ENCODE assay signal across 8 cellular contexts in genomic region chr3:138479355-138479964, GRCh38. TPM values are rescaled to one million over a fixed set of nuclear protein-coding genes. Genes with fewer than 3 reads are reported as not detected.
DNase-seq lines count a peak whose midpoint lies in the region; ATAC-seq, FAIRE-seq and TF ChIP-seq lines count a peak whose summit lies in the region.

No MANE protein-coding gene starts in this region.

- POLR2A ChIA-PET in GM12878 (lab: Charles Lee) = interaction anchor here (0.6 kb wide), 1 partner anchor 224 kb away, joined by 3 read pairs; no protein-coding TSS in a partner anchor
- POLR2A ChIA-PET in HepG2 (lab: Yijun Ruan, JAX) = interaction anchor here (0.6 to 1.0 kb wide), 2 partner anchors 115 to 384 kb away, joined by 3 to 5 read pairs; partner anchors contain the start of gene CEP70

- peak; percentile 76 for TF ChIP-seq RAD21 in GM12878 (IDR thresholded peaks at IDR 0.05; ENCODE audit: insufficient read depth, low read depth, low read length)
- peak; percentile 61 for TF ChIP-seq RAD21 in HepG2 (CRISPR knock-in tag; IDR thresholded peaks at IDR 0.05)

- no peak overlapping the region for H3K4me2 ChIP-seq in GM12878 (ENCODE audit: control insufficient read depth, insufficient read depth)
- H3K4me2 ChIP-seq in HepG2 (ENCODE audit: low read depth, low read length) = no peak overlapping the region

- BruUV-seq in GM12878 (replicated peaks; lab: Mats Ljungman, UMichigan) (no TSS peak), HepG2 (replicated peaks; lab: Mats Ljungman, UMichigan) (no TSS peak)

- CTCF ChIA-PET in GM12878 (lab: Yijun Ruan, JAX) = interaction anchor here (0.6 to 5.6 kb wide), 38 partner anchors 10 to 500 kb away, joined by 3 to 93 read pairs (median 4); partner anchors contain the start of gene CEP70
- CTCF ChIA-PET in HepG2 (lab: Yijun Ruan, JAX; ENCODE audit: low intra/inter-chr PET ratio, low total read pairs) = interaction anchor here (1.1 to 1.4 kb wide), 4 partner anchors 62 to 444 kb away, joined by 4 to 5 read pairs (median 5); no protein-coding TSS in a partner anchor

- H3K79me2 ChIP-seq in GM12878 (ENCODE audit: control insufficient read depth, insufficient read depth, low read length) = no peaks in the 10 kb centered on the region
- no peaks in the 10 kb centered on the region for H3K79me2 ChIP-seq in HepG2 (ENCODE audit: insufficient read depth, low read length)

- SMC1A ChIA-PET in GM12878 (lab: Charles Lee; ENCODE audit: uncharacterized antibody, unreplicated experiment) = interaction anchor here (0.6 to 3.6 kb wide), 14 partner anchors 9 to 457 kb away, joined by 3 to 20 read pairs (median 4); partner anchors contain the start of gene CEP70

- in situ Hi-C loops in GM12878 (cut with MboI) (no loop called here), HepG2 (cut with HindIII; ENCODE audit: extremely low pct_ligation_motif_present, low pct_unique_long_range_greater_than_20kb) (no loop called here)

- H3K27ac ChIP-seq in GM12878 (ENCODE audit: control insufficient read depth, insufficient read depth) (no peak overlapping the region), HepG2 (ENCODE audit: extremely low read length, insufficient read depth, low read length) (no peak overlapping the region)
- no peak overlapping the region for H3K27ac ChIP-seq in effector memory CD4-positive, alpha-beta T cell (ENCODE audit: insufficient read depth, low read length, poor library complexity, severe bottlenecking)

- H3K27me3 ChIP-seq in GM12878 (replicated peaks in 1 of 2; ENCODE audit: control insufficient read depth in 2 of 2, insufficient read depth in 2 of 2, low read length in 1 of 2) (0 out of 4 replicates have a peak, but pooled peaks cover 0 to 2% of the 10 kb centered on the region in 2 experiments), HepG2 (ENCODE audit: control insufficient read depth in 1 of 2, insufficient read depth in 2 of 2, low read length in 2 of 2) (no peaks in the 10 kb centered on the region)
- no peaks in the 10 kb centered on the region for H3K27me3 ChIP-seq in effector memory CD4-positive, alpha-beta T cell (replicated peaks; ENCODE audit: control insufficient read depth, insufficient read depth, low read length, poor library complexity, severe bottlenecking)

- ATAC-seq in GM12878 (peak; percentile 81), HepG2 (peak; percentile 78), HG02938 (IDR thresholded peaks at IDR 0.05; ENCODE audit: unreplicated experiment) (no peak)

- TF ChIP-seq EP300 in GM12878 (IDR thresholded peaks at IDR 0.05; ENCODE audit: borderline replicate concordance in 1 of 2, control insufficient read depth in 1 of 2, low read depth in 2 of 2, low read length in 2 of 2) (no peak), HepG2 (IDR thresholded peaks at IDR 0.05; ENCODE audit: low read depth in 2 of 2, low read length in 2 of 2) (no peak), HepG2 (CRISPR knock-in tag; IDR thresholded peaks at IDR 0.05; ENCODE audit: borderline replicate concordance) (no peak)

- H2AFZ ChIP-seq in GM12878 (ENCODE audit: control insufficient read depth, low read depth, low read length) (no peak overlapping the region), HepG2 (ENCODE audit: low read length) (no peak overlapping the region)

- no peaks in the 10 kb centered on the region for H3K9me3 ChIP-seq in GM12878 (replicated peaks; ENCODE audit: control insufficient read depth, insufficient read depth, low read length)
- H3K9me3 ChIP-seq in HepG2 (ENCODE audit: low read length) = no peaks in the 10 kb centered on the region
- H3K9me3 ChIP-seq in effector memory CD4-positive, alpha-beta T cell (ENCODE audit: control insufficient read depth, low read length) = no peaks in the 10 kb centered on the region

- TF ChIP-seq POLR2A in GM12878 (IDR thresholded peaks at IDR 0.05; ENCODE audit: low read depth, low read length) (no peak), HepG2 (IDR thresholded peaks at IDR 0.05; ENCODE audit: insufficient read depth in 1 of 2, low read depth in 2 of 2, low read length in 2 of 2) (no peak)

- DNase-seq in DMS153 treated with DMSO at 0.1 percent for 48 hours (lab: John Stamatoyannopoulos, UW; ENCODE audit: unreplicated experiment) (peak; percentile 9), H4 (ENCODE audit: low spot score) (peak; percentile 51), NCI-H69 (lab: John Stamatoyannopoulos, UW) (peak; percentile 50), GM12878 (ENCODE audit: low read depth, low spot score) (no peak), HepG2 (ENCODE audit: low spot score) (peak; percentile 50)
- DNase-seq in effector memory CD4-positive, alpha-beta T cell = no peak
- no peak for DNase-seq in activated effector memory CD4-positive, alpha-beta T cell treated with Interleukin-2 at 50 U/mL for 16 hours

- 0% methylated on average over 5 of the region's 5 CpGs for WGBS in GM12878 (ENCODE audit: insufficient coverage, insufficient replicate concordance, low lambda C conversion rate, missing lambda C conversion rate)
- WGBS in HepG2 (ENCODE audit: low lambda C conversion rate) = 45% methylated on average over 4 of the region's 5 CpGs

- H3K9ac ChIP-seq in GM12878 (ENCODE audit: control insufficient read depth, insufficient read depth, low read length) (no peak overlapping the region), HepG2 (ENCODE audit: insufficient read depth, low read depth, low read length) (no peak overlapping the region)

- H3K4me3 ChIP-seq in GM12878 (no peak overlapping the region), HepG2 (replicated peaks in 1 of 3; ENCODE audit: insufficient read depth in 1 of 3, low read depth in 2 of 3, low read length in 3 of 3) (no peak overlapping the region)
- H3K4me3 ChIP-seq in effector memory CD4-positive, alpha-beta T cell (ENCODE audit: insufficient read depth, low read depth, low read length, poor library complexity, severe bottlenecking) = no peak overlapping the region

- intact Hi-C loops in GM12878 (cut with micrococcal nuclease; ENCODE audit: unreplicated experiment) = loop anchor here (1.0 to 5.0 kb wide), 4 partner anchors 115 to 444 kb away; partner anchors contain the start of gene CEP70
- intact Hi-C loops in HepG2 (cut with micrococcal nuclease; ENCODE audit: unreplicated experiment) = loop anchor here (1.0 to 2.0 kb wide), 2 partner anchors 115 to 444 kb away; partner anchors contain the start of gene CEP70

- H3K4me1 ChIP-seq in GM12878 (ENCODE audit: control insufficient read depth, insufficient read depth, low read length) = no peaks in the 10 kb centered on the region
- no peaks in the 10 kb centered on the region for H3K4me1 ChIP-seq in HepG2 (ENCODE audit: insufficient read depth, low read length)
- no peaks in the 10 kb centered on the region for H3K4me1 ChIP-seq in effector memory CD4-positive, alpha-beta T cell (ENCODE audit: control insufficient read depth, insufficient read depth, low read length, poor library complexity, severe bottlenecking)

- peak; percentile 80 to 82 (median 81) for TF ChIP-seq CTCF in GM12878 (IDR thresholded peaks at IDR 0.05 in 2 of 3, conservative IDR thresholded peaks at IDR 0.05 in 1 of 3; ENCODE audit: control insufficient read depth in 2 of 3, extremely low read depth in 1 of 3, insufficient read depth in 1 of 3, low read depth in 3 of 3, low read length in 3 of 3)
- TF ChIP-seq CTCF in HepG2 (CRISPR knock-in tag; IDR thresholded peaks at IDR 0.05) = peak; percentile 84

- H3K36me3 ChIP-seq in GM12878 (ENCODE audit: control insufficient read depth in 2 of 2, insufficient read depth in 2 of 2, low read length in 1 of 2) (no peaks in the 10 kb centered on the region), HepG2 (replicated peaks in 1 of 2; ENCODE audit: control insufficient read depth in 1 of 2, insufficient read depth in 2 of 2, low read length in 2 of 2) (no peaks in the 10 kb centered on the region)
- no peaks in the 10 kb centered on the region for H3K36me3 ChIP-seq in effector memory CD4-positive, alpha-beta T cell (ENCODE audit: control insufficient read depth, insufficient read depth, low read length)

- FAIRE-seq in GM12878 (lab: Jason Lieb, UNC) (no peak), HepG2 (lab: Jason Lieb, UNC) (peak; percentile 76)

- RAD21 ChIA-PET in GM12878 (lab: Charles Lee; ENCODE audit: unreplicated experiment) = interaction anchor here (0.6 to 3.9 kb wide), 10 partner anchors 115 to 446 kb away, joined by 3 to 51 read pairs (median 4); partner anchors contain the start of genes CEP70 and FAIM

- no peaks in the 10 kb centered on the region for H4K20me1 ChIP-seq in GM12878 (ENCODE audit: control insufficient read depth, insufficient read depth)
- no peaks in the 10 kb centered on the region for H4K20me1 ChIP-seq in HepG2 (ENCODE audit: insufficient read depth, low read length)

RNA-seq across cellular contexts. Expression of gene ESYT3, which starts 45.0 kb away (rescaled TPM):
- total RNA-seq in H4 (2014; rRNA removed; shearing (Covaris generic)) = 0.02 and 0.17 TPM in 2 replicates
- total RNA-seq in GM12878 (2013; cell fraction: nucleolus; rRNA removed) = not detected in 2 replicates
- total RNA-seq in GM12878 (2014; rRNA removed) (not detected in 2 replicates), GM12878 (2014; rRNA removed; fragmentation: Illumina TruSeq; extraction: Trizol) (not detected in 2 replicates), GM12878 (2021) (not detected in 2 replicates), HepG2 (2016; rRNA removed; fragmentation: Illumina TruSeq; extraction: Trizol) (0.79 and 4.1 TPM in 2 replicates)
- polyA plus RNA-seq in GM12878 (2011; ENCODE audit: low read depth) = not detected
- polyA plus RNA-seq in GM12878 (2011; rRNA removed) (not detected in 2 replicates), GM12878 (2014; fragmentation: Illumina TruSeq; extraction: Trizol) (not detected in 2 replicates), GM12878 (2014; fragmentation: Nextera tagmentation; extraction: Ambion mirVana) (not detected), GM12878 (2014; rRNA removed) (not detected in 2 replicates), GM12878 (2016; fragmentation: Nextera tagmentation; extraction: Ambion mirVana) (not detected), HepG2 (2011; rRNA removed) (1.5 and 1.6 TPM in 2 replicates)
- not detected in 2 replicates for polyA plus RNA-seq in GM12878 (2011; cell fraction: cytosol; rRNA removed)
- polyA plus RNA-seq in GM12878 (2011; cell fraction: nucleus; rRNA removed) = not detected in 2 replicates
- polyA plus RNA-seq in GM12878 (2012) = not detected in 2 replicates
- polyA minus RNA-seq in GM12878 (2011; rRNA and poly(A)+ RNA removed) = 0.05 TPM in 1 of 2 replicates, not detected in the other
- not detected in 2 replicates for polyA minus RNA-seq in GM12878 (2011; cell fraction: cytosol; rRNA and poly(A)+ RNA removed)
- polyA minus RNA-seq in GM12878 (2011; cell fraction: nucleus; rRNA and poly(A)+ RNA removed) = not detected in 2 replicates
- 0.88 and 0.91 TPM in 2 replicates for total RNA-seq in HepG2 (2016; cell fraction: cytosol; rRNA removed; fragmentation: Illumina TruSeq; extraction: Trizol; ENCODE audit: low read depth)
- 0.65 and 3.4 TPM in 2 replicates for total RNA-seq in HepG2 (2016; cell fraction: insoluble cytoplasmic fraction; rRNA removed; fragmentation: Illumina TruSeq; extraction: Trizol)
- total RNA-seq in HepG2 (2016; cell fraction: membrane; rRNA removed; fragmentation: Illumina TruSeq; extraction: Trizol) = 0.71 and 0.86 TPM in 2 replicates
- total RNA-seq in HepG2 (2016; cell fraction: nucleus; rRNA removed; fragmentation: Illumina TruSeq; extraction: Trizol) = 9.2 TPM in 2 replicates
- 0.51 and 0.70 TPM in 2 replicates for polyA plus RNA-seq in HepG2 (2011; cell fraction: cytosol; rRNA removed)
- 8.2 and 9.2 TPM in 2 replicates for polyA plus RNA-seq in HepG2 (2011; cell fraction: nucleus; rRNA removed)
- polyA plus RNA-seq in HepG2 (2012) = 0.83 and 1.4 TPM in 2 replicates
- 0.17 and 0.22 TPM in 2 replicates for polyA plus RNA-seq in HepG2 (2016; cell fraction: cytosol; fragmentation: Illumina TruSeq; extraction: Trizol; ENCODE audit: low read depth)
- 0.66 and 1.0 TPM in 2 replicates for polyA plus RNA-seq in HepG2 (2016; cell fraction: insoluble cytoplasmic fraction; fragmentation: Illumina TruSeq; extraction: Trizol; ENCODE audit: low read depth)
- polyA plus RNA-seq in HepG2 (2016; cell fraction: membrane; fragmentation: Illumina TruSeq; extraction: Trizol; ENCODE audit: low read depth) = 0.15 and 0.33 TPM in 2 replicates
- 12.9 and 13.1 TPM in 2 replicates for polyA plus RNA-seq in HepG2 (2016; cell fraction: nucleus; fragmentation: Illumina TruSeq; extraction: Trizol; ENCODE audit: insufficient read depth, low read depth)
- 2.1 TPM in 2 replicates for polyA minus RNA-seq in HepG2 (2011; rRNA and poly(A)+ RNA removed; ENCODE audit: low replicate concordance)
- 0.35 and 1.2 TPM in 2 replicates for polyA minus RNA-seq in HepG2 (2011; cell fraction: cytosol; rRNA and poly(A)+ RNA removed)
- polyA minus RNA-seq in HepG2 (2011; cell fraction: nucleus; rRNA and poly(A)+ RNA removed) = 9.0 and 11.3 TPM in 2 replicates

Comparison
In these comparisons a context has a peak if more than half of its experiments do, and no peak if none do; other contexts are left out.
1. DNase-seq: peak in DMS153 treated with DMSO at 0.1 percent for 48 hours (single experiment), H4 (single experiment), NCI-H69 (single experiment) and HepG2 (single experiment); none in GM12878 (single experiment), effector memory CD4-positive, alpha-beta T cell (0 of 3) and activated effector memory CD4-positive, alpha-beta T cell treated with Interleukin-2 at 50 U/mL for 16 hours (single experiment).